In genomic region chr2:217037330-217037729, GRCh38 we compare ENCODE assay signal across 2 cellular contexts.
TF ChIP-seq lines count a peak whose summit lies in the region.

No MANE protein-coding gene starts in this region.

TF ChIP-seq in IMR-90, 13 proteins besides CTCF, POLR2A, EP300 and RAD21:
- no peak for TF ChIP-seq CEBPB (IDR thresholded peaks at IDR 0.05; ENCODE audit: low read depth, low read length)
- TF ChIP-seq NFE2L2 (IDR thresholded peaks at IDR 0.05; ENCODE audit: low read depth, low read length) = no peak
- no peak for TF ChIP-seq RFX5 (IDR thresholded peaks at IDR 0.05; ENCODE audit: low read depth, low read length)
- TF ChIP-seq BHLHE40 (IDR thresholded peaks at IDR 0.05; ENCODE audit: low read depth, low read length) = no peak
- no peak for TF ChIP-seq RCOR1 (IDR thresholded peaks at IDR 0.05; ENCODE audit: insufficient replicate concordance, low read length)
- no peak for TF ChIP-seq FOS (IDR thresholded peaks at IDR 0.05; ENCODE audit: low read depth, low read length)
- TF ChIP-seq MAZ (IDR thresholded peaks at IDR 0.05; ENCODE audit: borderline replicate concordance, low read depth, low read length) = no peak
- no peak for TF ChIP-seq CHD1 (IDR thresholded peaks at IDR 0.05; ENCODE audit: low read depth, low read length)
- TF ChIP-seq MXI1 (IDR thresholded peaks at IDR 0.05; ENCODE audit: borderline replicate concordance, low read depth, low read length) = no peak
- TF ChIP-seq, protein P1, sequence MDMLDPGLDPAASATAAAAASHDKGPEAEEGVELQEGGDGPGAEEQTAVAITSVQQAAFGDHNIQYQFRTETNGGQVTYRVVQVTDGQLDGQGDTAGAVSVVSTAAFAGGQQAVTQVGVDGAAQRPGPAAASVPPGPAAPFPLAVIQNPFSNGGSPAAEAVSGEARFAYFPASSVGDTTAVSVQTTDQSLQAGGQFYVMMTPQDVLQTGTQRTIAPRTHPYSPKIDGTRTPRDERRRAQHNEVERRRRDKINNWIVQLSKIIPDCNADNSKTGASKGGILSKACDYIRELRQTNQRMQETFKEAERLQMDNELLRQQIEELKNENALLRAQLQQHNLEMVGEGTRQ (IDR thresholded peaks at IDR 0.05; ENCODE audit: low read depth, low read length) = no peak
- no peak for TF ChIP-seq MAFK (IDR thresholded peaks at IDR 0.05; ENCODE audit: low read depth, low read length)
- TF ChIP-seq SMC3 (IDR thresholded peaks at IDR 0.05; ENCODE audit: low read depth, low read length) = no peak
- TF ChIP-seq, protein P2, sequence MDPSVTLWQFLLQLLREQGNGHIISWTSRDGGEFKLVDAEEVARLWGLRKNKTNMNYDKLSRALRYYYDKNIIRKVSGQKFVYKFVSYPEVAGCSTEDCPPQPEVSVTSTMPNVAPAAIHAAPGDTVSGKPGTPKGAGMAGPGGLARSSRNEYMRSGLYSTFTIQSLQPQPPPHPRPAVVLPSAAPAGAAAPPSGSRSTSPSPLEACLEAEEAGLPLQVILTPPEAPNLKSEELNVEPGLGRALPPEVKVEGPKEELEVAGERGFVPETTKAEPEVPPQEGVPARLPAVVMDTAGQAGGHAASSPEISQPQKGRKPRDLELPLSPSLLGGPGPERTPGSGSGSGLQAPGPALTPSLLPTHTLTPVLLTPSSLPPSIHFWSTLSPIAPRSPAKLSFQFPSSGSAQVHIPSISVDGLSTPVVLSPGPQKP (IDR thresholded peaks at IDR 0.05; ENCODE audit: borderline replicate concordance, low read depth, low read length) = no peak

TF ChIP-seq in H1, 55 proteins besides CTCF, POLR2A, EP300 and RAD21:
- TF ChIP-seq CBX8 (IDR thresholded peaks at IDR 0.05; ENCODE audit: borderline replicate concordance, low read depth, low read length) (no peak), FOSL1 (IDR thresholded peaks at IDR 0.05; ENCODE audit: insufficient read depth, low read depth, low read length) (no peak), KDM5A (IDR thresholded peaks at IDR 0.05; ENCODE audit: low read length) (no peak), SP4 (IDR thresholded peaks at IDR 0.05; ENCODE audit: low read length) (no peak), RXRA (IDR thresholded peaks at IDR 0.05; ENCODE audit: insufficient read depth, low read depth, low read length) (no peak), SP2 (IDR thresholded peaks at IDR 0.05; ENCODE audit: low read length) (no peak), NANOG (IDR thresholded peaks at IDR 0.05; ENCODE audit: insufficient read depth, low read depth, low read length, poor library complexity, severe bottlenecking) (no peak), SP1 (IDR thresholded peaks at IDR 0.05; ENCODE audit: low read depth, low read length) (no peak), BACH1 (IDR thresholded peaks at IDR 0.05; ENCODE audit: low read length) (no peak), CTBP2 (IDR thresholded peaks at IDR 0.05; ENCODE audit: borderline replicate concordance, insufficient read depth, insufficient read length, low read length) (no peak), HDAC2 (IDR thresholded peaks at IDR 0.05; ENCODE audit: borderline replicate concordance in 1 of 2, low read depth in 2 of 2, low read length in 2 of 2) (no peak), MAFK (IDR thresholded peaks at IDR 0.05; ENCODE audit: low read depth, low read length) (no peak), TCF12 (IDR thresholded peaks at IDR 0.05; ENCODE audit: low read depth, low read length) (no peak), RNF2 (IDR thresholded peaks at IDR 0.05; ENCODE audit: borderline replicate concordance, low read depth, low read length, missing control alignments, poor library complexity, severe bottlenecking) (no peak), CHD1 (IDR thresholded peaks at IDR 0.05; ENCODE audit: low read depth, low read length) (no peak)
- TF ChIP-seq, protein P3, sequence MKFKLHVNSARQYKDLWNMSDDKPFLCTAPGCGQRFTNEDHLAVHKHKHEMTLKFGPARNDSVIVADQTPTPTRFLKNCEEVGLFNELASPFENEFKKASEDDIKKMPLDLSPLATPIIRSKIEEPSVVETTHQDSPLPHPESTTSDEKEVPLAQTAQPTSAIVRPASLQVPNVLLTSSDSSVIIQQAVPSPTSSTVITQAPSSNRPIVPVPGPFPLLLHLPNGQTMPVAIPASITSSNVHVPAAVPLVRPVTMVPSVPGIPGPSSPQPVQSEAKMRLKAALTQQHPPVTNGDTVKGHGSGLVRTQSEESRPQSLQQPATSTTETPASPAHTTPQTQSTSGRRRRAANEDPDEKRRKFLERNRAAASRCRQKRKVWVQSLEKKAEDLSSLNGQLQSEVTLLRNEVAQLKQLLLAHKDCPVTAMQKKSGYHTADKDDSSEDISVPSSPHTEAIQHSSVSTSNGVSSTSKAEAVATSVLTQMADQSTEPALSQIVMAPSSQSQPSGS (IDR thresholded peaks at IDR 0.05; ENCODE audit: low read length) = no peak
TF ChIP-seq in H1: peak in this region for 0.
